In genomic region chrX:133120406-133120805, GRCh38 we compare ENCODE assay signal across 10 cellular contexts. TPM values are rescaled to one million over a fixed set of nuclear protein-coding genes. Genes with fewer than 3 reads are reported as not detected.
"Had no signal": no experiment of that assay in that cellular context is flagged by ENCODE, and none has a peak within 500 bp of the region (broad histone marks: within the 10 kb centered on the region; RNA-seq: fewer than 3 reads in every experiment).

No MANE protein-coding gene starts in this region.

- H2AFZ ChIP-seq: GM23248 had no signal

- H3K36me3 ChIP-seq: HAP-1 had no signal

- H3K9ac ChIP-seq: GM23248 had no signal

- ATAC-seq: HCT116, HepG2 had no signal

- H3K27ac ChIP-seq: GM23248, HL-60 had no signal

- H3K9me3 ChIP-seq: HAP-1 had no signal

- H3K4me3 ChIP-seq: GM23248, HAP-1 had no signal

- DNase-seq: GM23248, GOT3, H7, HFFc6 had no signal

RNA-seq across cellular contexts. Expression of gene USP26, which starts 23.5 kb away (rescaled TPM):
- total RNA-seq: GM23248, H4, H7, HepG2, HFFc6 had no signal
- polyA plus RNA-seq: GM23248, HepG2, IgD-negative memory B cell had no signal
